In genomic region chr10:46223626-46224413, GRCh38 we compare ENCODE assay signal across 18 cellular contexts.
"Had no signal": no experiment of that assay in that cellular context is flagged by ENCODE, and none has a peak within 500 bp of the region (broad histone marks: within the 10 kb centered on the region; RNA-seq: fewer than 3 reads in every experiment).

No MANE protein-coding gene starts in this region.

- H3K27ac ChIP-seq: brain microvascular endothelial cell, dorsolateral prefrontal cortex, neutrophil, SJSA1, tibial nerve had no signal

- H3K27me3 Mint-ChIP-seq: activated naive CD4-positive, alpha-beta T cell treated with anti-CD3 and anti-CD28 coated beads, Interleukin-2, amount 50 U/mL, for 24 hours; naive B cell had no signal

- ATAC-seq: esophagus mucosa; left cardiac atrium; stimulated activated effector memory CD8-positive, alpha-beta T cell treated with anti-CD3 and anti-CD28 coated beads, Interleukin-12 subunit alpha, Interleukin-12 subunit beta, amount 100 ng/mL, for 72 hours had no signal

- H3K4me3 Mint-ChIP-seq: activated naive CD4-positive, alpha-beta T cell treated with anti-CD3 and anti-CD28 coated beads, Interleukin-2, amount 50 U/mL, for 24 hours; activated T-helper 1 cell treated with anti-CD3 and anti-CD28 coated beads, Interleukin-12 subunit alpha, Interleukin-12 subunit beta, Interleukin-2, Interleukin-4 antibody, amounts not matched to agents 30 ng/mL and 10 ng/mL and 1 ng/mL, durations not matched to agents 14 hours and 24 hours and 36 hours; naive B cell; stimulated activated effector memory CD8-positive, alpha-beta T cell treated with anti-CD3 and anti-CD28 coated beads, Interleukin-12 subunit alpha, Interleukin-12 subunit beta, amount 100 ng/mL, for 72 hours had no signal

- H3K9me3 ChIP-seq: neutrophil, SJSA1, tibial nerve had no signal

- H3K27ac Mint-ChIP-seq: activated T-helper 1 cell treated with anti-CD3 and anti-CD28 coated beads, Interleukin-12 subunit alpha, Interleukin-12 subunit beta, Interleukin-2, Interleukin-4 antibody, amounts not matched to agents 30 ng/mL and 10 ng/mL and 1 ng/mL, durations not matched to agents 14 hours and 24 hours and 36 hours had no signal

- H3K9me3 Mint-ChIP-seq: activated naive CD4-positive, alpha-beta T cell treated with anti-CD3 and anti-CD28 coated beads, Interleukin-2, amount 50 U/mL, for 24 hours; activated T-helper 1 cell treated with anti-CD3 and anti-CD28 coated beads, Interleukin-12 subunit alpha, Interleukin-12 subunit beta, Interleukin-2, Interleukin-4 antibody, amounts not matched to agents 30 ng/mL and 10 ng/mL and 1 ng/mL, durations not matched to agents 14 hours and 24 hours and 36 hours; naive B cell; stimulated activated effector memory CD8-positive, alpha-beta T cell treated with anti-CD3 and anti-CD28 coated beads, Interleukin-12 subunit alpha, Interleukin-12 subunit beta, amount 100 ng/mL, for 72 hours had no signal

- DNase-seq: amygdala, brain microvascular endothelial cell, cerebellar nuclear complex, glutamatergic neuron, left cardiac atrium, naive B cell, SW 1271, T1000 had no signal

- H3K27me3 ChIP-seq: dorsolateral prefrontal cortex, neutrophil, SJSA1, tibial nerve had no signal

- H3K4me3 ChIP-seq: dorsolateral prefrontal cortex, SJSA1, smooth muscle cell, tibial nerve had no signal

- FAIRE-seq: endometrium had no signal

- H3K36me3 ChIP-seq: brain microvascular endothelial cell, neutrophil, SJSA1, tibial nerve had no signal

- H3K36me3 Mint-ChIP-seq: stimulated activated effector memory CD8-positive, alpha-beta T cell treated with anti-CD3 and anti-CD28 coated beads, Interleukin-12 subunit alpha, Interleukin-12 subunit beta, amount 100 ng/mL, for 72 hours had no signal
